Comparison of ENCODE assay signal across 15 cellular contexts in the genomic region with DNA sequence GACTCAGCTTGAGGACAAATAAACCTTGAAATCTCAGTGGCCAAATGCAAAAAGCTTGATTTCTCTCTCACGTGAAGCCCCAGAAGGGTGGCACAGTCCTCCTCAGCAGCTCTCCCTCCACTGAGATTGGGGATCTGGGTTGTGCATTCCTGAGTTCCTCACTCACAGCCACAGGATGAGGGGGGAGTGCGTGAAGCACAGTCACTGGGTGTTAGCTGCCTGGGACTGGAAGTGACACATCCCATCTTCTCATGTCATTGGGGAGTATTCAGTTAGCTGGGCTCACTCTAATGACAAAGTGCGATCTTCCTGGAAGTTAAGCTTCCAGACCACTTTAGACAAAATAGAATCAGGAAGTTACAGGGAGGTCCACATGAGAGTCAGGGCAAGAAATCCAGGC.
DNase-seq lines count a peak whose midpoint lies in the region; ATAC-seq and FAIRE-seq lines count a peak whose summit lies in the region.
"Had no signal": no experiment of that assay in that cellular context is flagged by ENCODE, and none has a peak within 500 bp of the region (broad histone marks: within the 10 kb centered on the region; RNA-seq: fewer than 3 reads in every experiment).

No MANE protein-coding gene starts in this region.

- DNase-seq in ELR (ENCODE audit: low read depth) (peak; percentile 97), RCC 7860 (ENCODE audit: low spot score) (peak; percentile 75), epithelial cell of prostate (ENCODE audit: low read depth, low spot score) (peak; percentile 6), myocyte (ENCODE audit: low read depth) (peak; percentile 9), frontal cortex (ENCODE audit: low spot score in 2 of 2) (no peak), GM19239 (ENCODE audit: insufficient read length, low spot score) (no peak)
- DNase-seq: activated CD4-positive, CD25-positive, alpha-beta regulatory T cell treated with anti-CD3 and anti-CD28 coated beads, Interleukin-2, amount 50 U/mL, for 72 hours; CD8-positive, alpha-beta memory T cell; Kasumi-1; natural killer cell; NCI-H2107 had no signal

- peak overlapping the region; percentile 4 for H3K27ac ChIP-seq in epithelial cell of prostate
- H3K27ac ChIP-seq: suprapubic skin had no signal

- peak; percentile 71 for FAIRE-seq in RCC 7860 (lab: Jason Lieb, UNC)
- no peak for FAIRE-seq in frontal cortex (lab: Jason Lieb, UNC)
- no peak for FAIRE-seq in GM19239 (lab: Jason Lieb, UNC)

- ATAC-seq in GM19351 (IDR thresholded peaks at IDR 0.05; ENCODE audit: unreplicated experiment), result no peak
- no peak for ATAC-seq in GM18873 (IDR thresholded peaks at IDR 0.05; ENCODE audit: low FRiP score, unreplicated experiment)
- ATAC-seq: natural killer cell, sciatic nerve had no signal

Comparison
In these comparisons a context has a peak if more than half of its experiments do, and no peak if none do; other contexts are left out.
1. DNase-seq: peak in ELR (single experiment), RCC 7860 (single experiment), epithelial cell of prostate (single experiment) and myocyte (single experiment); none in frontal cortex (0 of 2) and GM19239 (single experiment).